26 cellular contexts compared by ENCODE assay signal in genomic region chr1:103911450-103911849, GRCh38.
"Had no signal": no experiment of that assay in that cellular context is flagged by ENCODE, and none has a peak within 500 bp of the region (broad histone marks: within the 10 kb centered on the region; RNA-seq: fewer than 3 reads in every experiment).

No MANE protein-coding gene starts in this region.

- H3K36me3 ChIP-seq: ascending aorta, brain microvascular endothelial cell, gastrocnemius medialis, neutrophil, right lobe of liver, transverse colon had no signal

- H3K27me3 ChIP-seq: ascending aorta, brain microvascular endothelial cell, gastrocnemius medialis, neutrophil, right lobe of liver, testis, transverse colon had no signal

- H3K9me3 ChIP-seq: ascending aorta, gastrocnemius medialis, neutrophil, right lobe of liver, testis, transverse colon had no signal

- DNase-seq: activated CD4-positive, alpha-beta memory T cell treated with anti-CD3 and anti-CD28 coated beads for 36 hours; activated CD4-positive, alpha-beta T cell treated with anti-CD3 and anti-CD28 coated beads, Interleukin-2, amount 10 ng/mL, durations not matched to agents 24 days and 14 days; activated CD8-positive, alpha-beta memory T cell treated with anti-CD3 and anti-CD28 coated beads, Interleukin-2, amount 50 U/mL, for 4 hours; activated gamma-delta T cell; activated naive CD4-positive, alpha-beta T cell treated with anti-CD3 and anti-CD28 coated beads, Interleukin-2, amount 10 ng/mL, durations not matched to agents 7 days and 5 days; activated naive CD8-positive, alpha-beta T cell treated with anti-CD3 and anti-CD28 coated beads, Interleukin-2, amount 10 ng/mL, durations not matched to agents 7 days and 5 days; activated T-cell treated with anti-CD3 and anti-CD28 coated beads, Interleukin-2, amount 50 U/mL, for 1 hour; brain microvascular endothelial cell; dorsolateral prefrontal cortex; effector memory CD4-positive, alpha-beta T cell; erythroblast; gastrocnemius medialis; glutamatergic neuron; left cardiac atrium; mammary epithelial cell; naive B cell; nephron progenitor cell; right lobe of liver; stimulated activated CD4-positive, alpha-beta T cell treated with anti-CD3 and anti-CD28 coated beads, Interleukin-2, amount 100 ng/mL, for 48 hours; stimulated activated naive CD8-positive, alpha-beta T cell treated with anti-CD3 and anti-CD28 coated beads, Interleukin-15, Interleukin-2, amounts not matched to agents 100 U/mL and 50 U/mL, for 24 hours; testis; transverse colon had no signal

- H3K4me3 Mint-ChIP-seq: activated CD4-positive, alpha-beta memory T cell treated with anti-CD3 and anti-CD28 coated beads for 36 hours; activated CD4-positive, alpha-beta T cell treated with anti-CD3 and anti-CD28 coated beads, Interleukin-2, amount 10 ng/mL, durations not matched to agents 24 days and 14 days; activated naive CD4-positive, alpha-beta T cell treated with anti-CD3 and anti-CD28 coated beads, Interleukin-2, amount 10 ng/mL, durations not matched to agents 7 days and 5 days; activated naive CD8-positive, alpha-beta T cell treated with anti-CD3 and anti-CD28 coated beads, Interleukin-2, amount 10 ng/mL, durations not matched to agents 7 days and 5 days; naive B cell; nephron progenitor cell had no signal

- H3K4me1 ChIP-seq: ascending aorta, gastrocnemius medialis, right lobe of liver, testis, transverse colon had no signal

- H3K9me3 Mint-ChIP-seq: activated CD4-positive, alpha-beta T cell treated with anti-CD3 and anti-CD28 coated beads, Interleukin-2, amount 10 ng/mL, durations not matched to agents 24 days and 14 days; activated naive CD4-positive, alpha-beta T cell treated with anti-CD3 and anti-CD28 coated beads, Interleukin-2, amount 10 ng/mL, durations not matched to agents 7 days and 5 days; nephron progenitor cell had no signal

- H3K27ac ChIP-seq: ascending aorta, brain microvascular endothelial cell, coronary artery, dorsolateral prefrontal cortex, gastrocnemius medialis, neutrophil, right lobe of liver, testis, transverse colon, VCaP had no signal

- ATAC-seq: gastrocnemius medialis; left cardiac atrium; right lobe of liver; stimulated activated naive CD8-positive, alpha-beta T cell treated with anti-CD3 and anti-CD28 coated beads, Interleukin-15, Interleukin-2, amounts not matched to agents 100 U/mL and 50 U/mL, for 24 hours had no signal

- H3K27me3 Mint-ChIP-seq: activated CD4-positive, alpha-beta memory T cell treated with anti-CD3 and anti-CD28 coated beads for 36 hours; activated CD4-positive, alpha-beta T cell treated with anti-CD3 and anti-CD28 coated beads, Interleukin-2, amount 10 ng/mL, durations not matched to agents 24 days and 14 days; activated naive CD4-positive, alpha-beta T cell treated with anti-CD3 and anti-CD28 coated beads, Interleukin-2, amount 10 ng/mL, durations not matched to agents 7 days and 5 days; activated naive CD8-positive, alpha-beta T cell treated with anti-CD3 and anti-CD28 coated beads, Interleukin-2, amount 10 ng/mL, durations not matched to agents 7 days and 5 days; naive B cell had no signal

- H3K36me3 Mint-ChIP-seq: activated CD4-positive, alpha-beta memory T cell treated with anti-CD3 and anti-CD28 coated beads for 36 hours; activated naive CD4-positive, alpha-beta T cell treated with anti-CD3 and anti-CD28 coated beads, Interleukin-2, amount 10 ng/mL, durations not matched to agents 7 days and 5 days; activated naive CD8-positive, alpha-beta T cell treated with anti-CD3 and anti-CD28 coated beads, Interleukin-2, amount 10 ng/mL, durations not matched to agents 7 days and 5 days; naive B cell had no signal

- H3K4me3 ChIP-seq: ascending aorta, coronary artery, dorsolateral prefrontal cortex, gastrocnemius medialis, right lobe of liver, testis, transverse colon had no signal

- H3K27ac Mint-ChIP-seq: activated CD4-positive, alpha-beta memory T cell treated with anti-CD3 and anti-CD28 coated beads for 36 hours; activated CD4-positive, alpha-beta T cell treated with anti-CD3 and anti-CD28 coated beads, Interleukin-2, amount 10 ng/mL, durations not matched to agents 24 days and 14 days; activated naive CD4-positive, alpha-beta T cell treated with anti-CD3 and anti-CD28 coated beads, Interleukin-2, amount 10 ng/mL, durations not matched to agents 7 days and 5 days; activated naive CD8-positive, alpha-beta T cell treated with anti-CD3 and anti-CD28 coated beads, Interleukin-2, amount 10 ng/mL, durations not matched to agents 7 days and 5 days; naive B cell; nephron progenitor cell had no signal

- H3K4me1 Mint-ChIP-seq: activated CD4-positive, alpha-beta T cell treated with anti-CD3 and anti-CD28 coated beads, Interleukin-2, amount 10 ng/mL, durations not matched to agents 24 days and 14 days; activated naive CD4-positive, alpha-beta T cell treated with anti-CD3 and anti-CD28 coated beads, Interleukin-2, amount 10 ng/mL, durations not matched to agents 7 days and 5 days; activated naive CD8-positive, alpha-beta T cell treated with anti-CD3 and anti-CD28 coated beads, Interleukin-2, amount 10 ng/mL, durations not matched to agents 7 days and 5 days; naive B cell; nephron progenitor cell had no signal
